Comparison of ENCODE assay signal across 8 cellular contexts in genomic region chr7:76358478-76359110, GRCh38. TPM values are rescaled to one million over a fixed set of nuclear protein-coding genes. Genes with fewer than 3 reads are reported as not detected.
A peak's percentile ranks its signal among the peaks of the same experiment; 100 is the strongest.
DNase-seq lines count a peak whose midpoint lies in the region; ATAC-seq lines count a peak whose summit lies in the region.

TSS of gene YWHAG (minus strand) at chr7:76358991. CDS start at chr7:76358808, 183 bp downstream.

- in situ Hi-C loops in endometrial microvascular endothelial cells (cut with HindIII; ENCODE audit: inconsistent ontology term, low pct_unique_long_range_greater_than_20kb, low sequenced_read_pairs), result no loop called here

- ATAC-seq in GM19372 (IDR thresholded peaks at IDR 0.05; ENCODE audit: low read depth, unreplicated experiment) (peak; percentile 56), HG03520 (IDR thresholded peaks at IDR 0.05; ENCODE audit: unreplicated experiment) (peak; percentile 51)

- peak within 1 kb of the TSS; percentile 91 to 100 (median 98) for H3K27ac Mint-ChIP-seq in CD4-positive, alpha-beta memory T cell

- H3K9me3 Mint-ChIP-seq in CD4-positive, alpha-beta memory T cell, result no peaks in the 10 kb centered on the region

- H3K4me3 ChIP-seq in CD4-positive, alpha-beta memory T cell (ENCODE audit: low read length in 2 of 2), result peak within 1 kb of the TSS; percentile 51 to 80

- CTCF ChIA-PET in CD4-positive, alpha-beta memory T cell (lab: Charles Lee; ENCODE audit: partially characterized antibody), result interaction anchor here (0.6 to 5.5 kb wide), 8 partner anchors 8 to 180 kb away, joined by 3 to 40 read pairs (median 5); no protein-coding TSS in a partner anchor

- H3K36me3 Mint-ChIP-seq in CD4-positive, alpha-beta memory T cell, result peaks cover 17 to 30% of the 10 kb centered on the region in 2 donors

- POLR2A ChIA-PET in CD4-positive, alpha-beta memory T cell (lab: Charles Lee; ENCODE audit: partially characterized antibody), result interaction anchor here (0.8 to 6.7 kb wide), 14 partner anchors 9 to 310 kb away, joined by 3 to 128 read pairs (median 6); partner anchors contain the start of genes HSPB1, MDH2 and STYXL1

- H3K4me1 Mint-ChIP-seq in CD4-positive, alpha-beta memory T cell, result peaks cover 27 to 47% (median 37%) of the 10 kb centered on the region in 4 donors

- H3K4me1 ChIP-seq in CD4-positive, alpha-beta memory T cell (ENCODE audit: insufficient read depth, low read length), result peaks cover 45% of the 10 kb centered on the region

- peak in 4 of 5 donors; percentile 88 to 91 (median 89) for DNase-seq in CD4-positive, alpha-beta memory T cell
- peak; percentile 92 to 99 for DNase-seq in NOMO-1 (lab: John Stamatoyannopoulos, UW; ENCODE audit: unreplicated experiment in 2 of 2)
- peak; percentile 60 for DNase-seq in activated CD8-positive, alpha-beta memory T cell treated with anti-CD3 and anti-CD28 coated beads, Interleukin-2, amount 50 U/mL, for 1 hour (ENCODE audit: extremely low read depth)
- peak; percentile 97 for DNase-seq in midbrain (lab: John Stamatoyannopoulos, UW)
- DNase-seq in stimulated activated CD8-positive, alpha-beta memory T cell treated with anti-CD3 and anti-CD28 coated beads, Interleukin-2, amount 100 ng/mL, for 48 hours (ENCODE audit: low read depth in 2 of 2), result peak; percentile 81 to 83

- peak within 1 kb of the TSS; percentile 94 to 99 (median 97) for H3K4me3 Mint-ChIP-seq in CD4-positive, alpha-beta memory T cell

- H3K27me3 ChIP-seq in CD4-positive, alpha-beta memory T cell (ENCODE audit: insufficient read depth, low read length), result no peaks in the 10 kb centered on the region

- H3K9me3 ChIP-seq in CD4-positive, alpha-beta memory T cell (ENCODE audit: control insufficient read depth in 1 of 2, low read length in 2 of 2), result no peaks in the 10 kb centered on the region

- H3K27me3 Mint-ChIP-seq in CD4-positive, alpha-beta memory T cell, result no peaks in the 10 kb centered on the region

- no peaks in the 10 kb centered on the region for H3K36me3 ChIP-seq in CD4-positive, alpha-beta memory T cell (ENCODE audit: insufficient read depth, low read length)

- peak within 1 kb of the TSS; percentile 94 for H3K27ac ChIP-seq in CD4-positive, alpha-beta memory T cell (ENCODE audit: low read depth, low read length)

- intact Hi-C loops in CD4-positive, alpha-beta memory T cell (cut with micrococcal nuclease), result loop anchor here (1.0 to 2.0 kb wide), 11 partner anchors 12 to 480 kb away; partner anchors contain the start of genes HSPB1 and POR

RNA-seq across cellular contexts. Expression of gene YWHAG, which starts in this region (rescaled TPM):
- 10 to 100 TPM; 51.6 to 54.3 TPM for total RNA-seq in CD4-positive, alpha-beta memory T cell
- 1 to 10 TPM in 1 of 2 donors, under 1 TPM in 1; 0.94 to 2.4 TPM for polyA plus RNA-seq in CD4-positive, alpha-beta memory T cell
- 91.2 TPM for total RNA-seq in endometrial microvascular endothelial cells (ENCODE audit: inconsistent ontology term)

Comparison
In these comparisons a context has a peak if more than half of its experiments do, and no peak if none do; other contexts are left out.
1. Peak in every context shown above with its lines: DNase-seq, ATAC-seq, H3K4me3 ChIP-seq and H3K27ac ChIP-seq.